Comparison of ENCODE assay signal across 1 cellular context in genomic region chr7:74656421-74656910, GRCh38.
A peak's percentile ranks its signal among the peaks of the same experiment; 100 is the strongest.
TF ChIP-seq lines count a peak whose summit lies in the region.

No MANE protein-coding gene starts in this region.

TF ChIP-seq in HepG2, 621 proteins besides CTCF, POLR2A, EP300 and RAD21 (continued from another document and continues in another):
- TF ChIP-seq AKNA (CRISPR knock-in tag; IDR thresholded peaks at IDR 0.05; ENCODE audit: borderline replicate concordance) (no peak), ZNF75D (CRISPR knock-in tag; IDR thresholded peaks at IDR 0.05; ENCODE audit: borderline replicate concordance) (no peak), ZNF775 (CRISPR knock-in tag; IDR thresholded peaks at IDR 0.05; ENCODE audit: borderline replicate concordance) (no peak), MED13 (CRISPR knock-in tag; IDR thresholded peaks at IDR 0.05) (no peak), HOXA7 (CRISPR knock-in tag; IDR thresholded peaks at IDR 0.05) (no peak), ZNF746 (CRISPR knock-in tag; IDR thresholded peaks at IDR 0.05) (no peak), GTF2F1 (IDR thresholded peaks at IDR 0.05; ENCODE audit: low read length) (no peak), TCF7 (IDR thresholded peaks at IDR 0.05; ENCODE audit: low read depth) (0 out of 2 replicates have a peak, but pooled peaks have one; percentile 32), XRCC5 (optimal IDR thresholded peaks at IDR 0.05; ENCODE audit: low read length) (peak; percentile 16), ISL2 (CRISPR knock-in tag; IDR thresholded peaks at IDR 0.05) (no peak), ZSCAN30 (CRISPR knock-in tag; IDR thresholded peaks at IDR 0.05) (no peak), CEBPB (IDR thresholded peaks at IDR 0.05; ENCODE audit: borderline replicate concordance, low read depth, low read length) (no peak), ZBTB14 (CRISPR knock-in tag; IDR thresholded peaks at IDR 0.05) (no peak), SNAI1 (CRISPR knock-in tag; IDR thresholded peaks at IDR 0.05; ENCODE audit: borderline replicate concordance) (no peak), ZNF781 (CRISPR knock-in tag; IDR thresholded peaks at IDR 0.05; ENCODE audit: borderline replicate concordance, not compliant biosample characterization) (no peak), TAF15 (IDR thresholded peaks at IDR 0.05; ENCODE audit: low read depth, low read length, poor library complexity, severe bottlenecking) (no peak), DRAP1 (CRISPR knock-in tag; IDR thresholded peaks at IDR 0.05) (no peak), PCBP2 (optimal IDR thresholded peaks at IDR 0.05; ENCODE audit: low read depth, low read length, poor library complexity, severe bottlenecking) (no peak), ZNF678 (CRISPR knock-in tag; IDR thresholded peaks at IDR 0.05) (no peak), KMT2A (CRISPR knock-in tag; IDR thresholded peaks at IDR 0.05) (0 out of 2 replicates have a peak, but pooled peaks have one; percentile 3), AHR (CRISPR knock-in tag; IDR thresholded peaks at IDR 0.05) (no peak), POLR2G (IDR thresholded peaks at IDR 0.05; ENCODE audit: low read depth, low read length) (0 out of 2 replicates have a peak, but pooled peaks have one; percentile 4), MYNN (CRISPR knock-in tag; IDR thresholded peaks at IDR 0.05; ENCODE audit: low read depth) (no peak), ZNF407 (CRISPR knock-in tag; IDR thresholded peaks at IDR 0.05; ENCODE audit: not compliant biosample characterization) (no peak), ZNF12 (CRISPR knock-in tag; IDR thresholded peaks at IDR 0.05) (no peak), ZNF713 (CRISPR knock-in tag; IDR thresholded peaks at IDR 0.05) (no peak), FOSL2 (CRISPR knock-in tag; IDR thresholded peaks at IDR 0.05) (0 out of 2 replicates have a peak, but pooled peaks have one; percentile 6), DNMT3B (CRISPR knock-in tag; conservative IDR thresholded peaks at IDR 0.05) (no peak), ZNF280D (CRISPR knock-in tag; IDR thresholded peaks at IDR 0.05) (no peak), ZNF362 (CRISPR knock-in tag; IDR thresholded peaks at IDR 0.05; ENCODE audit: borderline replicate concordance) (no peak), ZBTB38 (CRISPR knock-in tag; IDR thresholded peaks at IDR 0.05) (no peak), GATA4 (IDR thresholded peaks at IDR 0.05; ENCODE audit: borderline replicate concordance, low read depth) (no peak)
- TF ChIP-seq, protein P1, sequence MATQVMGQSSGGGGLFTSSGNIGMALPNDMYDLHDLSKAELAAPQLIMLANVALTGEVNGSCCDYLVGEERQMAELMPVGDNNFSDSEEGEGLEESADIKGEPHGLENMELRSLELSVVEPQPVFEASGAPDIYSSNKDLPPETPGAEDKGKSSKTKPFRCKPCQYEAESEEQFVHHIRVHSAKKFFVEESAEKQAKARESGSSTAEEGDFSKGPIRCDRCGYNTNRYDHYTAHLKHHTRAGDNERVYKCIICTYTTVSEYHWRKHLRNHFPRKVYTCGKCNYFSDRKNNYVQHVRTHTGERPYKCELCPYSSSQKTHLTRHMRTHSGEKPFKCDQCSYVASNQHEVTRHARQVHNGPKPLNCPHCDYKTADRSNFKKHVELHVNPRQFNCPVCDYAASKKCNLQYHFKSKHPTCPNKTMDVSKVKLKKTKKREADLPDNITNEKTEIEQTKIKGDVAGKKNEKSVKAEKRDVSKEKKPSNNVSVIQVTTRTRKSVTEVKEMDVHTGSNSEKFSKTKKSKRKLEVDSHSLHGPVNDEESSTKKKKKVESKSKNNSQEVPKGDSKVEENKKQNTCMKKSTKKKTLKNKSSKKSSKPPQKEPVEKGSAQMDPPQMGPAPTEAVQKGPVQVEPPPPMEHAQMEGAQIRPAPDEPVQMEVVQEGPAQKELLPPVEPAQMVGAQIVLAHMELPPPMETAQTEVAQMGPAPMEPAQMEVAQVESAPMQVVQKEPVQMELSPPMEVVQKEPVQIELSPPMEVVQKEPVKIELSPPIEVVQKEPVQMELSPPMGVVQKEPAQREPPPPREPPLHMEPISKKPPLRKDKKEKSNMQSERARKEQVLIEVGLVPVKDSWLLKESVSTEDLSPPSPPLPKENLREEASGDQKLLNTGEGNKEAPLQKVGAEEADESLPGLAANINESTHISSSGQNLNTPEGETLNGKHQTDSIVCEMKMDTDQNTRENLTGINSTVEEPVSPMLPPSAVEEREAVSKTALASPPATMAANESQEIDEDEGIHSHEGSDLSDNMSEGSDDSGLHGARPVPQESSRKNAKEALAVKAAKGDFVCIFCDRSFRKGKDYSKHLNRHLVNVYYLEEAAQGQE (IDR thresholded peaks at IDR 0.05; ENCODE audit: borderline replicate concordance in 1 of 2, low read depth in 1 of 2, low read length in 2 of 2), result 0 out of 4 replicates have a peak, but pooled peaks of 1 of the 2 experiments have one; percentile 26
